In genomic region chr22:37896939-37897338, GRCh38 we compare ENCODE assay signal across 1 cellular context.
TF ChIP-seq lines count a peak whose summit lies in the region.

No MANE protein-coding gene starts in this region.

TF ChIP-seq in liver, 16 proteins besides CTCF, POLR2A, EP300 and RAD21 (continued from another document):
- TF ChIP-seq ZBTB33 (IDR thresholded peaks at IDR 0.05) (no peak), FOXA2 (IDR thresholded peaks at IDR 0.05) (no peak), TAF1 (conservative IDR thresholded peaks at IDR 0.05) (no peak), SP1 (IDR thresholded peaks at IDR 0.05) (no peak), RXRA (IDR thresholded peaks at IDR 0.05) (no peak), JUND (IDR thresholded peaks at IDR 0.05) (no peak), YY1 (IDR thresholded peaks at IDR 0.05) (no peak), NR2F2 (IDR thresholded peaks at IDR 0.05) (no peak), ATF3 (IDR thresholded peaks at IDR 0.05) (no peak), FOXA1 (IDR thresholded peaks at IDR 0.05) (no peak), MAX (IDR thresholded peaks at IDR 0.05) (no peak)
TF ChIP-seq in liver: peak in this region for 0.
